7 cellular contexts compared by ENCODE assay signal in genomic region chr13:100766570-100766969, GRCh38.
DNase-seq lines count a peak whose midpoint lies in the region; ATAC-seq, FAIRE-seq and TF ChIP-seq lines count a peak whose summit lies in the region.
"Not testable (repeated sequence)": the region's sequence is repeated elsewhere in the genome, so short reads cannot be mapped to it uniquely, and the experiment has no call there.

No MANE protein-coding gene starts in this region.

- H3K79me2 ChIP-seq in OCI-LY3 (ENCODE audit: low read length); HepG2 (ENCODE audit: insufficient read depth, low read length); neural progenitor cell (ENCODE audit: low read depth): not testable (repeated sequence)

- H3K4me1 ChIP-seq in OCI-LY3 (ENCODE audit: low read length) = peaks cover 35% of the 10 kb centered on the region
- peaks cover 34% of the 10 kb centered on the region for H3K4me1 ChIP-seq in HepG2 (ENCODE audit: insufficient read depth, low read length)
- H3K4me1 ChIP-seq in right lobe of liver, neural progenitor cell: not testable (repeated sequence)

- not testable (repeated sequence) for TF ChIP-seq EP300 in HepG2 (IDR thresholded peaks at IDR 0.05; ENCODE audit: low read depth in 2 of 2, low read length in 2 of 2); HepG2 (CRISPR knock-in tag; IDR thresholded peaks at IDR 0.05; ENCODE audit: borderline replicate concordance)

- not testable (repeated sequence) for H3K9me3 Mint-ChIP-seq in endothelial cell (ENCODE audit: unreplicated experiment); neural progenitor cell

- not testable (repeated sequence) for H3K36me3 Mint-ChIP-seq in endothelial cell (ENCODE audit: low read depth, unreplicated experiment); neural progenitor cell

- peak overlapping the region; percentile 65 for H3K27ac Mint-ChIP-seq in endothelial cell (ENCODE audit: unreplicated experiment)
- H3K27ac Mint-ChIP-seq in neural progenitor cell = peak overlapping the region; percentile 69

- DNase-seq in HT1080 (ENCODE audit: low read depth) = peak; percentile 10
- peak; percentile 0 for DNase-seq in amniotic epithelial cell (ENCODE audit: low read depth)
- not testable (repeated sequence) for DNase-seq in endothelial cell (ENCODE audit: low spot score); HepG2 (ENCODE audit: low spot score); right lobe of liver; neural progenitor cell (ENCODE audit: low spot score)

- not testable (repeated sequence) for TF ChIP-seq CTCF in OCI-LY3 (IDR thresholded peaks at IDR 0.05; ENCODE audit: low read depth, low read length); endothelial cell (IDR thresholded peaks at IDR 0.05; ENCODE audit: unreplicated experiment); HepG2 (CRISPR knock-in tag; IDR thresholded peaks at IDR 0.05); right lobe of liver (IDR thresholded peaks at IDR 0.05); neural progenitor cell (IDR thresholded peaks at IDR 0.05)

- not testable (repeated sequence) for H3K27me3 Mint-ChIP-seq in endothelial cell (ENCODE audit: unreplicated experiment); neural progenitor cell (ENCODE audit: insufficient read depth, low read depth)

- H3F3A ChIP-seq in neural progenitor cell (ENCODE audit: low read depth) = not testable (repeated sequence)

- POLR2A ChIA-PET in HepG2 (lab: Yijun Ruan, JAX) = not testable (repeated sequence)

- not testable (repeated sequence) for ATAC-seq in HepG2
- peak in 3 of 4 donors; percentile 28 to 70 (median 69) for ATAC-seq in right lobe of liver

- not testable (repeated sequence) for TF ChIP-seq RAD21 in HepG2 (CRISPR knock-in tag; IDR thresholded peaks at IDR 0.05)

- TF ChIP-seq POLR2A in HepG2 (IDR thresholded peaks at IDR 0.05; ENCODE audit: insufficient read depth in 1 of 2, low read depth in 2 of 2, low read length in 2 of 2); right lobe of liver (IDR thresholded peaks at IDR 0.05): not testable (repeated sequence)

- not testable (repeated sequence) for H3K27me3 ChIP-seq in OCI-LY3 (ENCODE audit: low read depth, low read length); HepG2 (ENCODE audit: control insufficient read depth in 1 of 2, insufficient read depth in 2 of 2, low read length in 2 of 2); right lobe of liver; neural progenitor cell

- not testable (repeated sequence) for H2AFZ ChIP-seq in OCI-LY3 (ENCODE audit: low read depth, low read length); HepG2 (ENCODE audit: low read length); neural progenitor cell (replicated peaks)

- not testable (repeated sequence) for H3K4me3 Mint-ChIP-seq in endothelial cell (ENCODE audit: unreplicated experiment); neural progenitor cell

- FAIRE-seq in HepG2 (lab: Jason Lieb, UNC) = not testable (repeated sequence)

- H3K4me2 ChIP-seq in OCI-LY3 (ENCODE audit: low read length) = peak overlapping the region; percentile 74
- H3K4me2 ChIP-seq in HepG2 (ENCODE audit: low read depth, low read length); neural progenitor cell: not testable (repeated sequence)

- H3K9me3 ChIP-seq in OCI-LY3 (ENCODE audit: insufficient read depth, low read length); HepG2 (ENCODE audit: low read length); right lobe of liver; neural progenitor cell (ENCODE audit: low read depth): not testable (repeated sequence)

- peaks cover 12% of the 10 kb centered on the region for H3K4me1 Mint-ChIP-seq in endothelial cell (ENCODE audit: unreplicated experiment)
- H3K4me1 Mint-ChIP-seq in neural progenitor cell = not testable (repeated sequence)

- WGBS in HepG2 (ENCODE audit: low lambda C conversion rate) = 58% methylated on average over 4 of the region's 4 CpGs
- 91% methylated on average over 3 of the region's 4 CpGs for WGBS in right lobe of liver (ENCODE audit: insufficient coverage, low coverage, low lambda C conversion rate, missing lambda C conversion rate)

- not testable (repeated sequence) for H3K4me3 ChIP-seq in OCI-LY3 (ENCODE audit: low read length); HepG2 (replicated peaks in 1 of 3; ENCODE audit: insufficient read depth in 1 of 3, low read depth in 2 of 3, low read length in 3 of 3); right lobe of liver; neural progenitor cell

- H4K20me1 ChIP-seq in OCI-LY3 (ENCODE audit: insufficient read depth, low read length); HepG2 (ENCODE audit: insufficient read depth, low read length); neural progenitor cell (ENCODE audit: low read depth): not testable (repeated sequence)

- not testable (repeated sequence) for BruUV-seq in HepG2 (replicated peaks; lab: Mats Ljungman, UMichigan)

- intact Hi-C loops in HepG2 (cut with micrococcal nuclease; ENCODE audit: unreplicated experiment); right lobe of liver (cut with DNase I): not testable (repeated sequence)

- CTCF ChIA-PET in HepG2 (lab: Yijun Ruan, JAX; ENCODE audit: low intra/inter-chr PET ratio, low total read pairs) = not testable (repeated sequence)

- not testable (repeated sequence) for H3K27ac ChIP-seq in OCI-LY3 (ENCODE audit: low read length); HepG2 (ENCODE audit: extremely low read length, insufficient read depth, low read length); right lobe of liver; neural progenitor cell

- H3K9ac ChIP-seq in OCI-LY3 (ENCODE audit: low read length); HepG2 (ENCODE audit: insufficient read depth, low read depth, low read length); neural progenitor cell: not testable (repeated sequence)

- in situ Hi-C loops in HepG2 (cut with HindIII; ENCODE audit: extremely low pct_ligation_motif_present, low pct_unique_long_range_greater_than_20kb) = not testable (repeated sequence)

- H3K36me3 ChIP-seq in OCI-LY3 (replicated peaks; ENCODE audit: low read depth, low read length); HepG2 (replicated peaks in 1 of 2; ENCODE audit: control insufficient read depth in 1 of 2, insufficient read depth in 2 of 2, low read length in 2 of 2); right lobe of liver; neural progenitor cell: not testable (repeated sequence)

TF ChIP-seq in HepG2, 621 proteins besides CTCF, POLR2A, EP300 and RAD21:
- TF ChIP-seq ZNF7 (CRISPR knock-in tag; IDR thresholded peaks at IDR 0.05) = peak; percentile 57; the same call in 1 of the 2 replicates
